ENCODE assay signal across 24 cellular contexts in genomic region chr13:79413521-79413920, GRCh38. TPM values are rescaled to one million over a fixed set of nuclear protein-coding genes. Genes with fewer than 3 reads are reported as not detected.
DNase-seq lines count a peak whose midpoint lies in the region; ATAC-seq lines count a peak whose summit lies in the region.
"Had no signal": no experiment of that assay in that cellular context is flagged by ENCODE, and none has a peak within 500 bp of the region (broad histone marks: within the 10 kb centered on the region; RNA-seq: fewer than 3 reads in every experiment).

No MANE protein-coding gene starts in this region.

- no peak for DNase-seq in activated naive CD4-positive, alpha-beta T cell treated with anti-CD3 and anti-CD28 coated beads, Interleukin-2, amount 50 U/mL, for 72 hours (ENCODE audit: low spot score in 2 of 2)
- DNase-seq in activated naive CD4-positive, alpha-beta T cell treated with anti-CD3 and anti-CD28 coated beads for 36 hours = no peak
- DNase-seq in Karpas-422 (peak; percentile 34), substantia nigra (lab: John Stamatoyannopoulos, UW) (no peak), dedifferentiated amniotic fluid mesenchymal stem cell (ENCODE audit: extremely low spot score) (no peak)
- no peak for DNase-seq in stimulated activated CD4-positive, alpha-beta T cell treated with anti-CD3 and anti-CD28 coated beads, Interleukin-1b, Interleukin-23, amount 100 ng/mL, for 48 hours
- DNase-seq: H7; HFFc6; Kasumi-1; MG63; NCI-H187; NCI-H2107; NCI-H226; NCI-H510A treated with DMSO at 0.1 percent for 48 hours; NCI-H748 treated with DMSO at 0.1 percent for 48 hours; NK-92 treated with Interleukin-12 subunit alpha and Interleukin-12 subunit beta, amount 100 ng/mL, for 24 hours; Peyer's patch; SJCRH30 had no signal

- H3K4me1 ChIP-seq in Karpas-422 (ENCODE audit: low read length) = no peaks in the 10 kb centered on the region
- H3K4me1 ChIP-seq: A549 had no signal

- H3K9me3 ChIP-seq in Karpas-422 (ENCODE audit: low read length) = no peaks in the 10 kb centered on the region
- H3K9me3 ChIP-seq: A549, MG63, Peyer's patch, SJCRH30 had no signal

- H3K27ac ChIP-seq in Karpas-422 (ENCODE audit: low read length) (no peak overlapping the region), substantia nigra (ENCODE audit: low read depth, low read length, poor library complexity, severe bottlenecking) (no peak overlapping the region)
- H3K27ac ChIP-seq: A549, Peyer's patch, SJCRH30 had no signal

- H3K79me2 ChIP-seq in Karpas-422 (ENCODE audit: low read length) = peaks cover 6% of the 10 kb centered on the region; the same call in 1 of the 2 replicates

- intact Hi-C loops in activated naive CD4-positive, alpha-beta T cell treated with anti-CD3 and anti-CD28 coated beads for 36 hours (cut with micrococcal nuclease) = no loop called here

- H3K9me2 ChIP-seq in Karpas-422 (replicated peaks; ENCODE audit: insufficient read depth, low read length) = no peaks in the 10 kb centered on the region

- H4K20me1 ChIP-seq in Karpas-422 (ENCODE audit: insufficient read depth, low read depth, low read length) = no peaks in the 10 kb centered on the region

- CTCF ChIA-PET in activated naive CD4-positive, alpha-beta T cell treated with anti-CD3 and anti-CD28 coated beads for 36 hours (lab: Charles Lee) = interaction anchor here (0.6 to 1.9 kb wide), 5 partner anchors 11 to 127 kb away, joined by 3 to 8 read pairs (median 4); no protein-coding TSS in a partner anchor

- ATAC-seq in activated naive CD4-positive, alpha-beta T cell treated with anti-CD3 and anti-CD28 coated beads, Interleukin-2, amount 50 U/mL, for 72 hours = peak; percentile 37 to 59
- ATAC-seq in esophagus mucosa = peak; percentile 56
- ATAC-seq: A549, GM12878 had no signal

- H3K36me3 ChIP-seq in Karpas-422 (ENCODE audit: insufficient read depth, low read length) = no peaks in the 10 kb centered on the region
- H3K36me3 ChIP-seq: MG63, Peyer's patch had no signal

- H2AFZ ChIP-seq in Karpas-422 (ENCODE audit: low read length) = no peak overlapping the region

- H3K4me1 Mint-ChIP-seq in activated naive CD4-positive, alpha-beta T cell treated with anti-CD3 and anti-CD28 coated beads for 36 hours (ENCODE audit: low read depth) = peaks cover 6% of the 10 kb centered on the region
- H3K4me1 Mint-ChIP-seq: CD14-positive monocyte had no signal

- no peak overlapping the region for H3K4me2 ChIP-seq in Karpas-422 (ENCODE audit: low read depth, low read length, poor library complexity, severe bottlenecking)
- H3K4me2 ChIP-seq: A549 had no signal

- no peak overlapping the region for H3K4me3 Mint-ChIP-seq in activated naive CD4-positive, alpha-beta T cell treated with anti-CD3 and anti-CD28 coated beads for 36 hours
- H3K4me3 Mint-ChIP-seq: B cell, CD14-positive monocyte, HFFc6, IgD-negative memory B cell had no signal

- H3K4me3 ChIP-seq in Karpas-422 (ENCODE audit: low read length) = no peak overlapping the region
- H3K4me3 ChIP-seq: A549, GM12878, MG63, Peyer's patch, SJCRH30 had no signal

- H3K27ac Mint-ChIP-seq in activated naive CD4-positive, alpha-beta T cell treated with anti-CD3 and anti-CD28 coated beads, Interleukin-2, amount 50 U/mL, for 72 hours = no peak overlapping the region
- no peak overlapping the region for H3K27ac Mint-ChIP-seq in activated naive CD4-positive, alpha-beta T cell treated with anti-CD3 and anti-CD28 coated beads for 36 hours
- H3K27ac Mint-ChIP-seq: B cell, CD14-positive monocyte, HFFc6, IgD-negative memory B cell had no signal

- H3K9me3 Mint-ChIP-seq in activated naive CD4-positive, alpha-beta T cell treated with anti-CD3 and anti-CD28 coated beads, Interleukin-2, amount 50 U/mL, for 72 hours = no peaks in the 10 kb centered on the region
- H3K9me3 Mint-ChIP-seq in activated naive CD4-positive, alpha-beta T cell treated with anti-CD3 and anti-CD28 coated beads for 36 hours = no peaks in the 10 kb centered on the region
- H3K9me3 Mint-ChIP-seq: HFFc6, IgD-negative memory B cell had no signal

- no peaks in the 10 kb centered on the region for H3K27me3 Mint-ChIP-seq in activated naive CD4-positive, alpha-beta T cell treated with anti-CD3 and anti-CD28 coated beads for 36 hours (ENCODE audit: low read depth)
- H3K27me3 Mint-ChIP-seq: B cell, IgD-negative memory B cell had no signal

- H3K27me3 ChIP-seq in Karpas-422 (ENCODE audit: low read length) = no peaks in the 10 kb centered on the region
- H3K27me3 ChIP-seq: MG63, Peyer's patch, SJCRH30 had no signal

- H3K9ac ChIP-seq in Karpas-422 (ENCODE audit: low read length) = no peak overlapping the region

- H3K36me3 Mint-ChIP-seq in activated naive CD4-positive, alpha-beta T cell treated with anti-CD3 and anti-CD28 coated beads, Interleukin-2, amount 50 U/mL, for 72 hours = no peaks in the 10 kb centered on the region
- H3K36me3 Mint-ChIP-seq in activated naive CD4-positive, alpha-beta T cell treated with anti-CD3 and anti-CD28 coated beads for 36 hours (ENCODE audit: low read depth) = peaks cover 3% of the 10 kb centered on the region
- H3K36me3 Mint-ChIP-seq: CD14-positive monocyte, IgD-negative memory B cell had no signal

RNA-seq across cellular contexts. Expression of gene RBM26, which starts 7.5 kb away (rescaled TPM):
- total RNA-seq in activated naive CD4-positive, alpha-beta T cell treated with anti-CD3 and anti-CD28 coated beads, Interleukin-2, amount 50 U/mL, for 72 hours = 10 to 100 TPM; 69.4 to 71.1 TPM
- 10 to 100 TPM; 44.4 to 44.7 TPM for total RNA-seq in activated naive CD4-positive, alpha-beta T cell treated with anti-CD3 and anti-CD28 coated beads for 36 hours
- total RNA-seq in Karpas-422 (2014; rRNA removed; shearing (Covaris generic); ENCODE audit: low replicate concordance) = 32.9 and 55.4 TPM in 2 replicates
- total RNA-seq in esophagus mucosa = 21.0 TPM
